ENCODE assay signal across 8 cellular contexts in genomic region chr7:152433721-152434501, GRCh38.
DNase-seq lines count a peak whose midpoint lies in the region; ATAC-seq and TF ChIP-seq lines count a peak whose summit lies in the region.
"Not testable (repeated sequence)": the region's sequence is repeated elsewhere in the genome, so short reads cannot be mapped to it uniquely, and the experiment has no call there.

No MANE protein-coding gene starts in this region.

- not testable (repeated sequence) for DNase-seq in AG04449 (ENCODE audit: low read depth, low spot score)
- peak; percentile 26 to 87 (median 55) for DNase-seq in T-helper 2 cell
- peak; percentile 33 to 59 for DNase-seq in foreskin fibroblast
- DNase-seq in stimulated activated CD4-positive, alpha-beta T cell treated with anti-CD3 and anti-CD28 coated beads, TNF-alpha, amount 100 ng/mL, for 1 hour (ENCODE audit: low read depth in 3 of 3, low spot score in 1 of 3), result peak in 2 of 3 donors; percentile 31 to 34

- not testable (repeated sequence) for H3K36me3 ChIP-seq in muscle layer of duodenum (ENCODE audit: control insufficient read depth in 1 of 2, insufficient read depth in 2 of 2, low read length in 2 of 2)

- peak overlapping the region; percentile 60 for H3K27ac ChIP-seq in muscle layer of duodenum (ENCODE audit: low read length)

- H3K9me3 Mint-ChIP-seq in activated naive CD8-positive, alpha-beta T cell (ENCODE audit: low read depth), result not testable (repeated sequence)

- H3K27ac Mint-ChIP-seq in activated naive CD8-positive, alpha-beta T cell, result peak overlapping the region; percentile 76

- not testable (repeated sequence) for H3K36me3 Mint-ChIP-seq in activated naive CD8-positive, alpha-beta T cell

- TF ChIP-seq CTCF in AG04449 (IDR thresholded peaks at IDR 0.05; ENCODE audit: insufficient read depth, low read length, missing control alignments); foreskin fibroblast (IDR thresholded peaks at IDR 0.05; ENCODE audit: low read depth, low read length): not testable (repeated sequence)

- not testable (repeated sequence) for H3K27me3 ChIP-seq in muscle layer of duodenum (ENCODE audit: low read depth, low read length)

- H3K4me1 ChIP-seq in muscle layer of duodenum (ENCODE audit: control insufficient read depth in 1 of 2, insufficient read depth in 2 of 2, low read length in 2 of 2), result peaks cover 2 to 14% of the 10 kb centered on the region in 2 donors

- H3K4me1 Mint-ChIP-seq in activated naive CD8-positive, alpha-beta T cell (ENCODE audit: low read depth), result peaks cover 52% of the 10 kb centered on the region

- CTCF ChIA-PET in AG04449 (lab: Yijun Ruan, JAX), result interaction anchor here (0.9 to 1.9 kb wide), 2 partner anchors 10 to 94 kb away, joined by 3 read pairs; no protein-coding TSS in a partner anchor

- not testable (repeated sequence) for H3K27me3 Mint-ChIP-seq in activated naive CD8-positive, alpha-beta T cell

- H3K4me3 Mint-ChIP-seq in activated naive CD8-positive, alpha-beta T cell, result peak overlapping the region; percentile 92

- peak; percentile 39 for ATAC-seq in GM19395 (IDR thresholded peaks at IDR 0.05; ENCODE audit: unreplicated experiment)
- peak; percentile 30 for ATAC-seq in HG03460 (IDR thresholded peaks at IDR 0.05; ENCODE audit: unreplicated experiment)

- H3K4me3 ChIP-seq in AG04449 (ENCODE audit: low read depth, low read length) (peak overlapping the region; percentile 70), foreskin fibroblast (ENCODE audit: low read depth in 1 of 2, low read length in 2 of 2) (peak overlapping the region; percentile 64 to 79), muscle layer of duodenum (ENCODE audit: low read depth in 1 of 2, low read length in 2 of 2) (peak overlapping the region; percentile 70 to 73)

- POLR2A ChIA-PET in AG04449 (lab: Yijun Ruan, JAX), result interaction anchor here (0.6 kb wide), 1 partner anchor 30 kb away, joined by 4 read pairs; no protein-coding TSS in a partner anchor

- H3K9me3 ChIP-seq in muscle layer of duodenum (ENCODE audit: control insufficient read depth in 1 of 2, low read length in 2 of 2), result not testable (repeated sequence)
